Comparison of ENCODE assay signal across 6 cellular contexts in the genomic region with DNA sequence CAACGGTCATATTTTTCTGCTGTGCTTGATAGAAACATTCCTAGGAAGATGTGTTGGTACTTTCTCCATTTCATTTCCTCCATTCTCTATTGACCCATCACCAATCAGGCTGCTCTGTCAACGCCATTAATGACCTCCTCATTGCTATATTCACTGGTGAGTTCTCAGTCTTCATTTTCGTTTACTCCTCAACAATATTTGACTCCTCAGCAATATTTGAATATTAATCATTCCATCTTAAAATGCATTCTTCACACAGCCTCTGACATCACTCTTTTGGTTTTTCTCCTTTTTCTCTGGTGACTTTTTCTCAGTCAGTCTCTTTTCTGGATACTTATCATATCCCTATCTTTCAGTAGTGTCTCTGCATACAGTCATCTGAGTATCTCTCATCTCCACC.
"Had no signal": no experiment of that assay in that cellular context is flagged by ENCODE, and none has a peak within 500 bp of the region (broad histone marks: within the 10 kb centered on the region; RNA-seq: fewer than 3 reads in every experiment).

No MANE protein-coding gene starts in this region.

- H3K4me1 Mint-ChIP-seq: H9, IgD-negative memory B cell had no signal

- FAIRE-seq: H1 had no signal

- H3K9ac ChIP-seq: GM23248 had no signal

- H2AFZ ChIP-seq: GM23248 had no signal

- H3K4me3 Mint-ChIP-seq: H9, IgD-negative memory B cell had no signal

- H3K27ac Mint-ChIP-seq: H9, IgD-negative memory B cell had no signal

- H3K27ac ChIP-seq: GM23248 had no signal

- H3K27me3 Mint-ChIP-seq: IgD-negative memory B cell had no signal

- DNase-seq: GM23248, H9, HCEC 1CT, KG1 had no signal

- H3K4me3 ChIP-seq: GM23248 had no signal

- H3K36me3 Mint-ChIP-seq: IgD-negative memory B cell had no signal
